ENCODE assay signal across 16 cellular contexts in genomic region chr5:124156408-124157027, GRCh38.
DNase-seq lines count a peak whose midpoint lies in the region; ATAC-seq and TF ChIP-seq lines count a peak whose summit lies in the region.
"Had no signal": no experiment of that assay in that cellular context is flagged by ENCODE, and none has a peak within 500 bp of the region (broad histone marks: within the 10 kb centered on the region; RNA-seq: fewer than 3 reads in every experiment).

No MANE protein-coding gene starts in this region.

- DNase-seq in SK-N-SH = no peak
- DNase-seq in fibroblast of villous mesenchyme (ENCODE audit: low read depth) = peak; percentile 90
- peak; percentile 24 for DNase-seq in stromal cell of bone marrow (ENCODE audit: low read depth)
- no peak for DNase-seq in prostate gland (ENCODE audit: low spot score)
- DNase-seq in sciatic nerve (ENCODE audit: low spot score) = no peak
- DNase-seq in HAP-1 (ENCODE audit: low spot score in 2 of 2) = no peak
- DNase-seq: activated naive CD4-positive, alpha-beta T cell treated with anti-CD3 and anti-CD28 coated beads for 36 hours; caudate nucleus; mammary epithelial cell; NCI-H146; NCI-H69; occipital lobe had no signal

- ATAC-seq in SK-N-SH treated with all-trans-retinoic acid at 6 μM for 48 hours (peak; percentile 19; the same call in 1 of the 3 replicates), sciatic nerve (no peak)

- H3K9me3 ChIP-seq in SK-N-SH = peaks cover 11% of the 10 kb centered on the region
- peaks cover 22% of the 10 kb centered on the region; the same call in 1 of the 2 replicates for H3K9me3 ChIP-seq in SU-DHL-6 (ENCODE audit: insufficient read depth, low read length)
- H3K9me3 ChIP-seq in prostate gland = no peaks in the 10 kb centered on the region
- H3K9me3 ChIP-seq in HAP-1 = peaks cover 5% of the 10 kb centered on the region; the same call in 1 of the 2 replicates

- H3K79me2 ChIP-seq in SK-N-SH (ENCODE audit: insufficient read depth) (no peaks in the 10 kb centered on the region), SU-DHL-6 (ENCODE audit: insufficient read depth, low read length) (no peaks in the 10 kb centered on the region)

- 66% methylated on average over 4 of the region's 4 CpGs for WGBS in SK-N-SH (ENCODE audit: low lambda C conversion rate)
- WGBS in prostate gland = 8% methylated on average over 4 of the region's 4 CpGs

- in situ Hi-C loops in HAP-1 (cut with MboI; ENCODE audit: low sequenced_read_pairs) = no loop called here

- TF ChIP-seq CTCF in SK-N-SH (IDR thresholded peaks at IDR 0.05) = no peak
- no peak for TF ChIP-seq CTCF in SU-DHL-6 (IDR thresholded peaks at IDR 0.05; ENCODE audit: insufficient read depth, low read length, poor library complexity, severe bottlenecking)
- TF ChIP-seq CTCF in fibroblast of villous mesenchyme (IDR thresholded peaks at IDR 0.05; ENCODE audit: insufficient read depth, low read depth, low read length) = no peak
- TF ChIP-seq CTCF in prostate gland (IDR thresholded peaks at IDR 0.05) = no peak

- no peak overlapping the region for H3K4me3 ChIP-seq in SK-N-SH (ENCODE audit: low read depth in 2 of 2, low read length in 1 of 2)
- no peak overlapping the region for H3K4me3 ChIP-seq in SU-DHL-6 (ENCODE audit: insufficient read depth, low read length, poor library complexity, severe bottlenecking)
- H3K4me3 ChIP-seq in fibroblast of villous mesenchyme (ENCODE audit: low read depth, low read length) = no peak overlapping the region
- H3K4me3 ChIP-seq in prostate gland = no peak overlapping the region
- no peak overlapping the region for H3K4me3 ChIP-seq in HAP-1
- H3K4me3 ChIP-seq: tibial nerve had no signal

- TF ChIP-seq EP300 in SK-N-SH (IDR thresholded peaks at IDR 0.05; ENCODE audit: borderline replicate concordance in 1 of 2, low read depth in 1 of 2, low read length in 1 of 2) = no peak

- TF ChIP-seq POLR2A in prostate gland (IDR thresholded peaks at IDR 0.05) = no peak

- intact Hi-C loops in prostate gland (cut with DNase I) (no loop called here), sciatic nerve (cut with DNase I) (no loop called here)

- H3F3A ChIP-seq in SK-N-SH (replicated peaks; ENCODE audit: insufficient read depth) (no peaks in the 10 kb centered on the region), SU-DHL-6 (ENCODE audit: insufficient read depth) (peaks cover 10% of the 10 kb centered on the region; the same call in 1 of the 2 replicates)

- H4K20me1 ChIP-seq in SK-N-SH (ENCODE audit: insufficient read depth) (no peaks in the 10 kb centered on the region), SU-DHL-6 (ENCODE audit: low read depth, low read length) (no peaks in the 10 kb centered on the region)

- H2AFZ ChIP-seq in SK-N-SH (ENCODE audit: low read depth) = no peak overlapping the region
- peak overlapping the region; percentile 88 for H2AFZ ChIP-seq in SU-DHL-6 (ENCODE audit: low read depth, low read length, severe bottlenecking)

- H3K4me1 ChIP-seq in SK-N-SH (ENCODE audit: control insufficient read depth in 1 of 2, insufficient read depth in 2 of 2, low read depth in 1 of 2, low read length in 1 of 2) (no peaks in the 10 kb centered on the region), prostate gland (replicated peaks) (no peaks in the 10 kb centered on the region), HAP-1 (no peaks in the 10 kb centered on the region)

- H3K27me3 ChIP-seq in SK-N-SH (ENCODE audit: insufficient read depth) (no peaks in the 10 kb centered on the region), SU-DHL-6 (ENCODE audit: low read length) (no peaks in the 10 kb centered on the region), prostate gland (replicated peaks; ENCODE audit: insufficient read depth) (no peaks in the 10 kb centered on the region), HAP-1 (ENCODE audit: low read depth) (no peaks in the 10 kb centered on the region)
- H3K27me3 ChIP-seq: SJSA1, tibial nerve had no signal

- no peak overlapping the region; a peak in 1 of 4 replicates for H3K27ac ChIP-seq in SK-N-SH (ENCODE audit: low read depth in 2 of 2, low read length in 1 of 2)
- H3K27ac ChIP-seq in SU-DHL-6 (ENCODE audit: low read depth, low read length) = peak overlapping the region; percentile 47
- H3K27ac ChIP-seq in prostate gland = no peak overlapping the region
- H3K27ac ChIP-seq: tibial nerve had no signal

- CTCF ChIA-PET in SK-N-SH (lab: Yijun Ruan, JAX) = no interaction called here

- POLR2A ChIA-PET in SK-N-SH (lab: Yijun Ruan, JAX) = no interaction called here

- H3K9me2 ChIP-seq in SK-N-SH = no peaks in the 10 kb centered on the region
- no peaks in the 10 kb centered on the region for H3K9me2 ChIP-seq in SU-DHL-6 (replicated peaks; ENCODE audit: insufficient read depth, low read length)

- no peak overlapping the region for H3K9ac ChIP-seq in SK-N-SH
- H3K9ac ChIP-seq in SU-DHL-6 (ENCODE audit: low read length) = peak overlapping the region; percentile 37; the same call in 1 of the 2 replicates

- H3K36me3 ChIP-seq in SK-N-SH (replicated peaks in 1 of 2; ENCODE audit: control insufficient read depth in 1 of 2, insufficient read depth in 2 of 2, low read length in 1 of 2) (no peaks in the 10 kb centered on the region), SU-DHL-6 (ENCODE audit: low read length) (peaks cover 12% of the 10 kb centered on the region), prostate gland (no peaks in the 10 kb centered on the region), HAP-1 (replicated peaks) (no peaks in the 10 kb centered on the region)
- H3K36me3 ChIP-seq: SJSA1, tibial nerve had no signal

- no peak for TF ChIP-seq RAD21 in SK-N-SH (IDR thresholded peaks at IDR 0.05; ENCODE audit: low read length)

- H3K4me2 ChIP-seq in SK-N-SH (no peak overlapping the region), SU-DHL-6 (ENCODE audit: low read depth, low read length, poor library complexity, severe bottlenecking) (peak overlapping the region; percentile 96)

TF ChIP-seq in SK-N-SH treated with all-trans-retinoic acid at 6 μM for 48 hours, 23 proteins besides CTCF, POLR2A, EP300 and RAD21 (continues in another document):
- TF ChIP-seq ISL1 (CRISPR knock-in tag; IDR thresholded peaks at IDR 0.05) (0 out of 2 replicates have a peak, but pooled peaks have one; percentile 24), PATZ1 (CRISPR knock-in tag; IDR thresholded peaks at IDR 0.05; ENCODE audit: borderline replicate concordance) (no peak), CSRNP3 (CRISPR knock-in tag; IDR thresholded peaks at IDR 0.05) (no peak)

TF ChIP-seq in SK-N-SH, 30 proteins besides CTCF, POLR2A, EP300 and RAD21:
- TF ChIP-seq FOXM1 (IDR thresholded peaks at IDR 0.05; ENCODE audit: low read depth) (no peak), USF2 (IDR thresholded peaks at IDR 0.05; ENCODE audit: borderline replicate concordance, low read depth, low read length) (no peak), FOSL2 (IDR thresholded peaks at IDR 0.05; ENCODE audit: borderline replicate concordance, low read depth) (no peak), CHD2 (IDR thresholded peaks at IDR 0.05; ENCODE audit: low read length, partially characterized antibody) (no peak), TEAD4 (IDR thresholded peaks at IDR 0.05; ENCODE audit: borderline replicate concordance, insufficient read depth) (no peak), JUND (IDR thresholded peaks at IDR 0.05) (no peak), RCOR1 (IDR thresholded peaks at IDR 0.05; ENCODE audit: low read length) (no peak), RFX5 (IDR thresholded peaks at IDR 0.05; ENCODE audit: low read length) (no peak), GATA2 (CRISPR knock-in tag; IDR thresholded peaks at IDR 0.05) (no peak), MXI1 (IDR thresholded peaks at IDR 0.05; ENCODE audit: low read depth, low read length) (no peak), SIN3A (IDR thresholded peaks at IDR 0.05; ENCODE audit: borderline replicate concordance, low read depth, low read length) (no peak), TAF1 (IDR thresholded peaks at IDR 0.05; ENCODE audit: borderline replicate concordance, low read depth, low read length) (no peak), POLR2AphosphoS5 (IDR thresholded peaks at IDR 0.05; ENCODE audit: low read depth, low read length) (no peak), REST (IDR thresholded peaks at IDR 0.05; ENCODE audit: low read depth, low read length) (no peak), TCF12 (IDR thresholded peaks at IDR 0.05) (no peak), FOXJ3 (CRISPR knock-in tag; IDR thresholded peaks at IDR 0.05) (no peak)
TF ChIP-seq in SK-N-SH: peak in this region for 0.

Comparison
In these comparisons a context has a peak if more than half of its experiments do, and no peak if none do; other contexts are left out.
1. DNase-seq: peak in fibroblast of villous mesenchyme (single experiment) and stromal cell of bone marrow (single experiment); none in SK-N-SH (single experiment), prostate gland (single experiment), sciatic nerve (single experiment) and HAP-1 (0 of 2).